In the genomic region with DNA sequence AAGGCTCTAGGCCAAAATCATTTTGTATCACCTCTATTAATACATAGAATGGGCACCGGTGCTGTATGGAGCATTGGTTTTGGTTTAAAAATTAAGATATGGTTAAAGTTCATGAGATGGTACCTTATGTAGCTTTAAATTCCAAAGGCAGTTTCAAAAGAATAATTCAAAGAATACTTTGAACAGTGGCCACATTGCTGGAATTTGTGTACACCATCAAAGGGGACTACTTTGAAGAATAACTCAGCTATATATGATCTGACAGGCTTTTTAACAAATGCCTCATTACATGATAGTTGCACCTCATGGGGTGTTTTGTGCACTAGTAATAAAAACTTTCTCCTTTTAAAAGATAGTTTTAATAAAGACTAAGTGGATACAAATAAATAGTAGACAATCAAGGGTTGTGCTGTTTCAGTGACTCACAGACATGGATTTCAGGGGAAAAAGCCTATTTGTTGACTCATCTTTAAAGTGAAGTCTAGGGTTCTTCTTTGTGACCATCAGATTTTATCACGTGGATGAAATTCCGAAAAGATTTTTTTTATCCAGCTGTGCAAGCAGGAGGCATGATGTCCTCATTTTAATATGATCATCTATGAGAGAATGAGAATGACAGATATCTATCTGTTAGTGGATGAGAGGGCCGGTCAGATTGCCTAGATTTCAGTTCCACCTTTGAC, we compare ENCODE assay signal across 17 cellular contexts. TPM values are rescaled to one million over a fixed set of nuclear protein-coding genes. Genes with fewer than 3 reads are reported as not detected.
DNase-seq lines count a peak whose midpoint lies in the region; ATAC-seq, FAIRE-seq and TF ChIP-seq lines count a peak whose summit lies in the region.
"Had no signal": no experiment of that assay in that cellular context is flagged by ENCODE, and none has a peak within 500 bp of the region (broad histone marks: within the 10 kb centered on the region; RNA-seq: fewer than 3 reads in every experiment).

No MANE protein-coding gene starts in this region.

- ATAC-seq in HepG2 (peak; percentile 54), GM21737 (IDR thresholded peaks at IDR 0.05; ENCODE audit: unreplicated experiment) (no peak)
- ATAC-seq: activated CD4-positive, alpha-beta T cell treated with anti-CD3 and anti-CD28 coated beads for 36 hours; GM12878; lower lobe of right lung had no signal

- 14% methylated on average over 4 of the region's 4 CpGs for WGBS in HepG2 (ENCODE audit: low lambda C conversion rate)

- H3K9ac ChIP-seq in HepG2 (ENCODE audit: insufficient read depth, low read depth, low read length): no peak overlapping the region

- TF ChIP-seq RAD21 in HepG2 (CRISPR knock-in tag; IDR thresholded peaks at IDR 0.05): no peak

- DNase-seq in CD1c-positive myeloid dendritic cell (ENCODE audit: extremely low spot score) (peak; percentile 50), M059J (ENCODE audit: low read depth) (peak; percentile 89), bronchial epithelial cell (ENCODE audit: low read depth) (peak; percentile 76), HepG2 (ENCODE audit: low spot score) (peak; percentile 64), NCI-H2107 treated with DMSO at 0.1 percent for 48 hours (lab: John Stamatoyannopoulos, UW; ENCODE audit: unreplicated experiment) (no peak), head of caudate nucleus (no peak), NCI-H1417 treated with DMSO at 0.1 percent for 48 hours (lab: John Stamatoyannopoulos, UW) (no peak)
- DNase-seq: activated CD4-positive, alpha-beta T cell treated with anti-CD3 and anti-CD28 coated beads for 36 hours; COR-L47; glutamatergic neuron; KG1; lower lobe of right lung; NCI-H345; SJCRH30; stimulated activated naive CD4-positive, alpha-beta T cell treated with Interleukin-2 at 50 U/mL for 16 hours had no signal

- in situ Hi-C loops in HepG2 (cut with HindIII; ENCODE audit: extremely low pct_ligation_motif_present, low pct_unique_long_range_greater_than_20kb): no loop called here

- H3K79me2 ChIP-seq in HepG2 (ENCODE audit: insufficient read depth, low read length): peaks cover 62% of the 10 kb centered on the region

- H3K4me3 ChIP-seq in bronchial epithelial cell (ENCODE audit: low read depth, low read length) (no peak overlapping the region), HepG2 (replicated peaks in 1 of 3; ENCODE audit: insufficient read depth in 1 of 3, low read depth in 2 of 3, low read length in 3 of 3) (no peak overlapping the region; a peak in 1 of 6 replicates)
- H3K4me3 ChIP-seq: GM12878, lower lobe of right lung, SJCRH30 had no signal

- peak overlapping the region; percentile 51 for H3K27ac ChIP-seq in HepG2 (ENCODE audit: extremely low read length, insufficient read depth, low read length)
- H3K27ac ChIP-seq: lower lobe of right lung, SJCRH30 had no signal

- H4K20me1 ChIP-seq in HepG2 (ENCODE audit: insufficient read depth, low read length): peaks cover 6% of the 10 kb centered on the region; the same call in 1 of the 2 replicates

- no peak; a peak in 1 of 4 replicates for TF ChIP-seq EP300 in HepG2 (IDR thresholded peaks at IDR 0.05; ENCODE audit: low read depth in 2 of 2, low read length in 2 of 2)
- TF ChIP-seq EP300 in HepG2 (CRISPR knock-in tag; IDR thresholded peaks at IDR 0.05; ENCODE audit: borderline replicate concordance): no peak

- TF ChIP-seq CTCF in bronchial epithelial cell (IDR thresholded peaks at IDR 0.05; ENCODE audit: insufficient read depth, low read length, severe bottlenecking) (no peak), HepG2 (CRISPR knock-in tag; IDR thresholded peaks at IDR 0.05) (no peak)

- BruUV-seq in HepG2 (replicated peaks; lab: Mats Ljungman, UMichigan): no TSS peak

- intact Hi-C loops in HepG2 (cut with micrococcal nuclease; ENCODE audit: unreplicated experiment) (no loop called here), head of caudate nucleus (cut with DNase I) (no loop called here)

- H3K9me3 ChIP-seq in HepG2 (ENCODE audit: low read length): no peaks in the 10 kb centered on the region
- H3K9me3 ChIP-seq: lower lobe of right lung, SJCRH30 had no signal

- TF ChIP-seq POLR2A in HepG2 (IDR thresholded peaks at IDR 0.05; ENCODE audit: insufficient read depth in 1 of 2, low read depth in 2 of 2, low read length in 2 of 2): no peak

- CTCF ChIA-PET in HepG2 (lab: Yijun Ruan, JAX; ENCODE audit: low intra/inter-chr PET ratio, low total read pairs): no interaction called here

- FAIRE-seq in bronchial epithelial cell (lab: Jason Lieb, UNC) (no peak), HepG2 (lab: Jason Lieb, UNC) (no peak)

- no peaks in the 10 kb centered on the region for H3K36me3 ChIP-seq in bronchial epithelial cell (ENCODE audit: control insufficient read depth, insufficient read depth, low read length)
- no peaks in the 10 kb centered on the region; a peak in 1 of 5 replicates for H3K36me3 ChIP-seq in HepG2 (replicated peaks in 1 of 2; ENCODE audit: control insufficient read depth in 1 of 2, insufficient read depth in 2 of 2, low read length in 2 of 2)
- H3K36me3 ChIP-seq: lower lobe of right lung, SJCRH30 had no signal

- H3K4me2 ChIP-seq in HepG2 (ENCODE audit: low read depth, low read length): 0 out of 2 replicates have a peak overlapping the region, but pooled peaks have one; percentile 36

- peaks cover 53% of the 10 kb centered on the region for H3K4me1 ChIP-seq in HepG2 (ENCODE audit: insufficient read depth, low read length)
- H3K4me1 ChIP-seq: lower lobe of right lung, SJCRH30 had no signal

- H2AFZ ChIP-seq in HepG2 (ENCODE audit: low read length): no peak overlapping the region

- POLR2A ChIA-PET in HepG2 (lab: Yijun Ruan, JAX): interaction anchor here (1.0 to 1.4 kb wide), 3 partner anchors 9 to 34 kb away, joined by 3 to 5 read pairs (median 3); no protein-coding TSS in a partner anchor

- no peaks in the 10 kb centered on the region for H3K27me3 ChIP-seq in bronchial epithelial cell (ENCODE audit: control insufficient read depth, insufficient read depth, low read length)
- no peaks in the 10 kb centered on the region for H3K27me3 ChIP-seq in HepG2 (ENCODE audit: control insufficient read depth in 1 of 2, insufficient read depth in 2 of 2, low read length in 2 of 2)
- H3K27me3 ChIP-seq: SJCRH30 had no signal

TF ChIP-seq in HepG2, 621 proteins besides CTCF, POLR2A, EP300 and RAD21 (continues in another document):
- TF ChIP-seq, protein P1, sequence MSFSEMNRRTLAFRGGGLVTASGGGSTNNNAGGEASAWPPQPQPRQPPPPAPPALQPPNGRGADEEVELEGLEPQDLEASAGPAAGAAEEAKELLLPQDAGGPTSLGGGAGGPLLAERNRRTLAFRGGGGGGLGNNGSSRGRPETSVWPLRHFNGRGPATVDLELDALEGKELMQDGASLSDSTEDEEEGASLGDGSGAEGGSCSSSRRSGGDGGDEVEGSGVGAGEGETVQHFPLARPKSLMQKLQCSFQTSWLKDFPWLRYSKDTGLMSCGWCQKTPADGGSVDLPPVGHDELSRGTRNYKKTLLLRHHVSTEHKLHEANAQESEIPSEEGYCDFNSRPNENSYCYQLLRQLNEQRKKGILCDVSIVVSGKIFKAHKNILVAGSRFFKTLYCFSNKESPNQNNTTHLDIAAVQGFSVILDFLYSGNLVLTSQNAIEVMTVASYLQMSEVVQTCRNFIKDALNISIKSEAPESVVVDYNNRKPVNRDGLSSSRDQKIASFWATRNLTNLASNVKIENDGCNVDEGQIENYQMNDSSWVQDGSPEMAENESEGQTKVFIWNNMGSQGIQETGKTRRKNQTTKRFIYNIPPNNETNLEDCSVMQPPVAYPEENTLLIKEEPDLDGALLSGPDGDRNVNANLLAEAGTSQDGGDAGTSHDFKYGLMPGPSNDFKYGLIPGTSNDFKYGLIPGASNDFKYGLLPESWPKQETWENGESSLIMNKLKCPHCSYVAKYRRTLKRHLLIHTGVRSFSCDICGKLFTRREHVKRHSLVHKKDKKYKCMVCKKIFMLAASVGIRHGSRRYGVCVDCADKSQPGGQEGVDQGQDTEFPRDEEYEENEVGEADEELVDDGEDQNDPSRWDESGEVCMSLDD (CRISPR knock-in tag; IDR thresholded peaks at IDR 0.05; ENCODE audit: borderline replicate concordance): no peak
- no peak for TF ChIP-seq NR3C1 (CRISPR knock-in tag; IDR thresholded peaks at IDR 0.05)

RNA-seq across cellular contexts. Expression of gene MTM1, which starts 12.8 kb away (rescaled TPM):
- 11.5 and 15.5 TPM in 2 replicates for total RNA-seq in M059J (2014; rRNA removed; shearing (Covaris generic))
- 11.3 and 15.2 TPM in 2 replicates for total RNA-seq in bronchial epithelial cell
- 15.2 and 27.2 TPM in 2 replicates for total RNA-seq in HepG2 (2016; rRNA removed; fragmentation: Illumina TruSeq; extraction: Trizol)
- total RNA-seq in HepG2 (2016; cell fraction: cytosol; rRNA removed; fragmentation: Illumina TruSeq; extraction: Trizol; ENCODE audit: low read depth): 15.6 and 17.4 TPM in 2 replicates
- 16.4 and 29.7 TPM in 2 replicates for total RNA-seq in HepG2 (2016; cell fraction: insoluble cytoplasmic fraction; rRNA removed; fragmentation: Illumina TruSeq; extraction: Trizol)
- total RNA-seq in HepG2 (2016; cell fraction: membrane; rRNA removed; fragmentation: Illumina TruSeq; extraction: Trizol): 9.7 and 11.4 TPM in 2 replicates
- 15.2 and 19.0 TPM in 2 replicates for total RNA-seq in HepG2 (2016; cell fraction: nucleus; rRNA removed; fragmentation: Illumina TruSeq; extraction: Trizol)
- 8.7 and 12.0 TPM in 2 replicates for polyA plus RNA-seq in HepG2 (2011; rRNA removed)
- polyA plus RNA-seq in HepG2 (2011; cell fraction: cytosol; rRNA removed): 4.5 and 5.6 TPM in 2 replicates
- 3.9 and 5.2 TPM in 2 replicates for polyA plus RNA-seq in HepG2 (2011; cell fraction: nucleus; rRNA removed)
- 10.3 and 16.8 TPM in 2 replicates for polyA plus RNA-seq in HepG2 (2012)
- 0.55 and 0.63 TPM in 2 replicates for polyA plus RNA-seq in HepG2 (2016; cell fraction: cytosol; fragmentation: Illumina TruSeq; extraction: Trizol; ENCODE audit: low read depth)
- 21.9 and 26.9 TPM in 2 replicates for polyA plus RNA-seq in HepG2 (2016; cell fraction: insoluble cytoplasmic fraction; fragmentation: Illumina TruSeq; extraction: Trizol; ENCODE audit: low read depth)
- 1.6 and 2.2 TPM in 2 replicates for polyA plus RNA-seq in HepG2 (2016; cell fraction: membrane; fragmentation: Illumina TruSeq; extraction: Trizol; ENCODE audit: low read depth)
- polyA plus RNA-seq in HepG2 (2016; cell fraction: nucleus; fragmentation: Illumina TruSeq; extraction: Trizol; ENCODE audit: insufficient read depth, low read depth): 13.2 and 14.3 TPM in 2 replicates
- 2.7 and 7.2 TPM in 2 replicates for polyA minus RNA-seq in HepG2 (2011; rRNA and poly(A)+ RNA removed; ENCODE audit: low replicate concordance)
- polyA minus RNA-seq in HepG2 (2011; cell fraction: cytosol; rRNA and poly(A)+ RNA removed): 6.0 and 7.1 TPM in 2 replicates
- 40.0 and 50.3 TPM in 2 replicates for polyA minus RNA-seq in HepG2 (2011; cell fraction: nucleus; rRNA and poly(A)+ RNA removed)

Comparison
In these comparisons a context has a peak if more than half of its experiments do, and no peak if none do; other contexts are left out.
1. DNase-seq: peak in CD1c-positive myeloid dendritic cell (single experiment), M059J (single experiment), bronchial epithelial cell (single experiment) and HepG2 (single experiment); none in NCI-H2107 treated with DMSO at 0.1 percent for 48 hours (single experiment), head of caudate nucleus (0 of 42) and NCI-H1417 treated with DMSO at 0.1 percent for 48 hours (single experiment).